In the genomic region with DNA sequence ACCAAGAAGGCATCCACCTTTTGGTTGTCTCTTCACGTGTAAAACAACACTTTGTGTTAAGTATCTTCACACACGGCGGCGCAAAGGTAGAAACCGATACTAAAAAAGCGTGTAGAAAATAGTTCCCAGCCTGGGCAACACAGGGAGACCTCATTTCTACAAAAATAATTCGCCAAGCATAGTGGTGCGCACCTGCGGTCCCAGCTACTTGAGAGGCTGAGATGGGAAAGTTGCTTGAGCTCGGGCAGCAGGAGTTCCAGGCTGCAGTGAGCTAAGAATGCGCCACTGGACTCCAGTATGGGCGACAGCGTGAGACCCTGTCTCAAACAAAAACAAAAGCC, we compare ENCODE assay signal across 8 cellular contexts. TPM values are rescaled to one million over a fixed set of nuclear protein-coding genes. Genes with fewer than 3 reads are reported as not detected.
A peak's percentile ranks its signal among the peaks of the same experiment; 100 is the strongest.
DNase-seq lines count a peak whose midpoint lies in the region; ATAC-seq and TF ChIP-seq lines count a peak whose summit lies in the region.

No MANE protein-coding gene starts in this region.

- H3K36me3 ChIP-seq in lung (ENCODE audit: control insufficient read depth in 2 of 2, insufficient read depth in 2 of 2, low read length in 2 of 2) = peaks cover 0 to 2% of the 10 kb centered on the region in 2 donors
- H3K36me3 ChIP-seq in aorta (ENCODE audit: control insufficient read depth in 1 of 2, insufficient read depth in 2 of 2, low read length in 1 of 2) = no peaks in the 10 kb centered on the region

- peaks cover 46% of the 10 kb centered on the region for H3K36me3 Mint-ChIP-seq in activated T-cell treated with anti-CD3 and anti-CD28 coated beads, Interleukin-2, amount 50 U/mL, for 24 hours (ENCODE audit: low read depth)

- peak overlapping the region; percentile 90 for H3K4me3 Mint-ChIP-seq in activated T-cell treated with anti-CD3 and anti-CD28 coated beads, Interleukin-2, amount 50 U/mL, for 24 hours

- H3K27ac ChIP-seq in lung (ENCODE audit: low read depth in 1 of 2, low read length in 1 of 2) (peak overlapping the region; percentile 92 to 98), aorta (ENCODE audit: low read depth in 1 of 2, low read length in 2 of 2) (peak overlapping the region; percentile 68 to 87)

- in situ Hi-C loops in astrocyte of the spinal cord (cut with HindIII; ENCODE audit: low sequenced_read_pairs) = no loop called here

- intact Hi-C loops in aorta (cut with DNase I) = loop anchor here (1.0 to 10.0 kb wide), 8 partner anchors 44 to 453 kb away; partner anchors contain the start of genes TPP2 (in 2 of the 2), BIVM (in 1 of the 2), POGLUT2 (in 1 of the 2) and TEX30 (in 1 of the 2)

- H3K27me3 ChIP-seq in lung (ENCODE audit: control insufficient read depth, insufficient read depth) (no peaks in the 10 kb centered on the region), aorta (ENCODE audit: control insufficient read depth in 1 of 2, insufficient read depth in 2 of 2, low read length in 1 of 2) (no peaks in the 10 kb centered on the region)

- no peaks in the 10 kb centered on the region for H3K9me3 ChIP-seq in lung (ENCODE audit: control insufficient read depth in 2 of 2, insufficient read depth in 1 of 2, low read length in 1 of 2)
- H3K9me3 ChIP-seq in aorta (ENCODE audit: control insufficient read depth, low read length) = no peaks in the 10 kb centered on the region

- H3K27me3 Mint-ChIP-seq in activated T-cell treated with anti-CD3 and anti-CD28 coated beads, Interleukin-2, amount 50 U/mL, for 24 hours = no peaks in the 10 kb centered on the region

- peak overlapping the region; percentile 96 for H3K27ac Mint-ChIP-seq in activated T-cell treated with anti-CD3 and anti-CD28 coated beads, Interleukin-2, amount 50 U/mL, for 24 hours

- peaks cover 35% of the 10 kb centered on the region for H3K4me1 Mint-ChIP-seq in activated T-cell treated with anti-CD3 and anti-CD28 coated beads, Interleukin-2, amount 50 U/mL, for 24 hours (ENCODE audit: low read depth)

- peak overlapping the region; percentile 79 for H3K4me3 ChIP-seq in astrocyte of the spinal cord (ENCODE audit: low read depth, low read length)
- peak overlapping the region; percentile 66 for H3K4me3 ChIP-seq in lung
- H3K4me3 ChIP-seq in aorta (ENCODE audit: low read length in 2 of 2) = peak overlapping the region; percentile 85 to 89

- no peak for DNase-seq in activated T-cell treated with anti-CD3 and anti-CD28 coated beads, Interleukin-2, amount 50 U/mL, for 24 hours
- no peak for DNase-seq in activated T-cell treated with anti-CD3 and anti-CD28 coated beads, Interleukin-2, amount 50 U/mL, for 1 hour
- DNase-seq in astrocyte of the spinal cord (ENCODE audit: low read depth, low spot score) = no peak
- DNase-seq in lung (ENCODE audit: low spot score) = no peak
- no peak for DNase-seq in aorta
- no peak for DNase-seq in stimulated activated CD4-positive, alpha-beta T cell treated with anti-CD3 and anti-CD28 coated beads, Interleukin-4, amount 100 ng/mL, for 4 hours
- no peak for DNase-seq in effector CD8-positive, alpha-beta T cell (lab: John Stamatoyannopoulos, UW)

- H3K4me1 ChIP-seq in lung (ENCODE audit: control insufficient read depth in 2 of 2, insufficient read depth in 2 of 2, low read length in 2 of 2) (peaks cover 0 to 6% of the 10 kb centered on the region in 2 donors), aorta (ENCODE audit: control insufficient read depth in 1 of 2, insufficient read depth in 2 of 2, low read length in 2 of 2) (peaks cover 0 to 4% of the 10 kb centered on the region in 2 donors)

- TF ChIP-seq CTCF in astrocyte of the spinal cord (IDR thresholded peaks at IDR 0.05; ENCODE audit: low read depth, low read length) = no peak
- TF ChIP-seq CTCF in lung (IDR thresholded peaks at IDR 0.05; ENCODE audit: control extremely low read depth, extremely low read depth) = no peak

- WGBS in lung, 2 donors = 1 to 2% methylated on average over 13 of the region's 13 CpGs
- 1 to 2% methylated on average over 13 of the region's 13 CpGs for WGBS in aorta, 2 donors

- no peaks in the 10 kb centered on the region for H3K9me3 Mint-ChIP-seq in activated T-cell treated with anti-CD3 and anti-CD28 coated beads, Interleukin-2, amount 50 U/mL, for 24 hours

- ATAC-seq in HG03342 (IDR thresholded peaks at IDR 0.05; ENCODE audit: unreplicated experiment) (peak; percentile 18), lung (ENCODE audit: insufficient read depth, low FRiP score) (peak; percentile 4), aorta (ENCODE audit: low FRiP score) (peak; percentile 40)

RNA-seq across cellular contexts. Expression of gene ERCC5, which starts 0.6 kb away (rescaled TPM):
- total RNA-seq in lung = 10 to 100 TPM; 36.9 to 81.4 TPM
- polyA plus RNA-seq in lung = 10 to 100 TPM; 23.0 to 79.2 TPM
- total RNA-seq in aorta = 10 to 100 TPM; 30.5 to 53.4 TPM
- polyA plus RNA-seq in aorta = 10 to 100 TPM; 25.8 to 81.8 TPM

RNA-seq across cellular contexts. Expression of gene BIVM, which starts 46.3 kb away (rescaled TPM):
- total RNA-seq in lung (10 to 100 TPM; 14.8 to 38.4 TPM), aorta (10 to 100 TPM; 15.6 to 30.4 TPM)
- polyA plus RNA-seq in lung (10 to 100 TPM in 1 of 2 donors, 1 to 10 TPM in 1; 5.5 to 11.5 TPM), aorta (10 to 100 TPM in 1 of 2 donors, 1 to 10 TPM in 1; 5.1 to 17.6 TPM)

RNA-seq across cellular contexts. Expression of gene POGLUT2, which starts 46.5 kb away (rescaled TPM):
- total RNA-seq in lung (10 to 100 TPM in 1 of 2 donors, 1 to 10 TPM in 1; 4.6 to 13.9 TPM), aorta (1 to 10 TPM; 4.8 to 9.2 TPM)
- polyA plus RNA-seq in lung (1 to 10 TPM; 1.4 to 4.5 TPM), aorta (1 to 10 TPM; 2.0 to 7.1 TPM)
